ENCODE assay signal across 21 cellular contexts in the genomic region with DNA sequence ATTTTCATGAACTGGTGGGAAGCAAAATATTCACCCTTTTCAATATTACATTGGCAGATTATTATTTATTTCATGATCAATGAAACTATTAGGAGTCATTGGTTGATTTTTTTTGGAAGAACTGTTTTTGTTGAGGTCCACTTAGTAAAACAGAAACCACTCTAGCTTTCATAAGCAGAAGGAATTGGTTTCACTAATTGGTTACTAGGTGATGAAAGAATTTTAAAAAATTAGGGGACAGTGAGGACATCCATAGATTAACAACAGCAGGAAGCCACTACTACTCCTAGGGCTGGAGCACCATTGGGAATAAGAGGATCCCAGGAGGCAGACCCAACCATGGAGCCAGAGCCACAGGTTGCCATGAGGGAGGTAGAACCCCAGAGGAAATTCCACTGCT.
"Had no signal": no experiment of that assay in that cellular context is flagged by ENCODE, and none has a peak within 500 bp of the region (broad histone marks: within the 10 kb centered on the region; RNA-seq: fewer than 3 reads in every experiment).

No MANE protein-coding gene starts in this region.

- H3K9me3 ChIP-seq: adrenal gland had no signal

- DNase-seq: activated CD4-positive, alpha-beta T cell treated with anti-CD3 and anti-CD28 coated beads for 48 hours; activated CD4-positive, alpha-beta T cell treated with anti-CD3 and anti-CD28 coated beads, Interleukin-2, amount 50 U/mL, for 4 hours; activated CD4-positive, CD25-positive, alpha-beta regulatory T cell treated with anti-CD3 and anti-CD28 coated beads, Interleukin-2, amount 50 U/mL, for 72 hours; activated CD8-positive, alpha-beta memory T cell treated with anti-CD3 and anti-CD28 coated beads, Interleukin-2, amount 50 U/mL, for 48 hours; activated CD8-positive, alpha-beta T cell treated with anti-CD3 and anti-CD28 coated beads, Interleukin-2, amount 10 ng/mL, durations not matched to agents 7 days and 5 days; activated naive CD4-positive, alpha-beta T cell treated with anti-CD3 and anti-CD28 coated beads, Interleukin-2, amount 50 U/mL, for 16 hours; activated naive CD8-positive, alpha-beta T cell treated with anti-CD3 and anti-CD28 coated beads, Interleukin-2, amount 10 ng/mL, durations not matched to agents 7 days and 5 days; activated T-cell treated with anti-CD3 and anti-CD28 coated beads, Interleukin-2, amount 50 U/mL, for 1 hour; adrenal gland; anterior cingulate cortex; cerebellar nuclear complex; NCI-H1092; NCI-H1417; NCI-H2029; NCI-H2107; NCI-H2171 treated with DMSO at 0.1 percent for 48 hours; NCI-H510A; NCI-H69; PC-3; SHP77 treated with DMSO at 0.1 percent for 48 hours had no signal

- H3K27ac ChIP-seq: adrenal gland had no signal

- H3K4me1 ChIP-seq: adrenal gland had no signal

- ATAC-seq: activated CD8-positive, alpha-beta T cell treated with anti-CD3 and anti-CD28 coated beads, Interleukin-2, amount 10 ng/mL, durations not matched to agents 7 days and 5 days; PC-3; WTC11 had no signal

- H3K27me3 ChIP-seq: adrenal gland had no signal

- H3K4me3 ChIP-seq: adrenal gland had no signal

- H3K36me3 ChIP-seq: adrenal gland had no signal
